25 cellular contexts compared by ENCODE assay signal in genomic region chr2:70691497-70691896, GRCh38.
"Had no signal": no experiment of that assay in that cellular context is flagged by ENCODE, and none has a peak within 500 bp of the region (broad histone marks: within the 10 kb centered on the region; RNA-seq: fewer than 3 reads in every experiment).

No MANE protein-coding gene starts in this region.

- ATAC-seq: activated CD4-positive, alpha-beta T cell treated with anti-CD3 and anti-CD28 coated beads for 36 hours; activated CD4-positive, CD25-positive, alpha-beta regulatory T cell treated with anti-CD3 and anti-CD28 coated beads, Interleukin-2, amount 50 U/mL, for 24 hours; activated CD8-positive, alpha-beta T cell treated with anti-CD3 and anti-CD28 coated beads, Interleukin-2, amount 10 ng/mL, durations not matched to agents 7 days and 5 days; activated T-cell treated with anti-CD3 and anti-CD28 coated beads, Interleukin-2, amount 50 U/mL, for 4 hours; activated T-helper 17 cell treated with anti-CD3 and anti-CD28 coated beads, Interleukin-2, amount 50 U/mL, for 72 hours; body of pancreas; esophagus mucosa; T-helper 17 cell; WTC11 had no signal

- DNase-seq: activated CD4-positive, alpha-beta memory T cell treated with anti-CD3 and anti-CD28 coated beads for 36 hours; activated CD4-positive, alpha-beta T cell treated with anti-CD3 and anti-CD28 coated beads for 36 hours; activated CD4-positive, alpha-beta T cell treated with anti-CD3 and anti-CD28 coated beads, Interleukin-2, amount 10 ng/mL, durations not matched to agents 24 days and 14 days; activated CD8-positive, alpha-beta T cell treated with anti-CD3 and anti-CD28 coated beads, Interleukin-2, amount 10 ng/mL, durations not matched to agents 7 days and 5 days; activated effector memory CD4-positive, alpha-beta T cell treated with Interleukin-2 at 50 U/mL for 16 hours; activated gamma-delta T cell treated with Interleukin-2 at 50 U/mL for 16 hours; activated naive CD4-positive, alpha-beta T cell treated with anti-CD3 and anti-CD28 coated beads for 36 hours; activated naive CD8-positive, alpha-beta T cell treated with anti-CD3 and anti-CD28 coated beads for 36 hours; activated naive CD8-positive, alpha-beta T cell treated with anti-CD3 and anti-CD28 coated beads, Interleukin-2, amount 50 U/mL, for 24 hours; activated T-cell treated with anti-CD3 and anti-CD28 coated beads, Interleukin-2, amount 50 U/mL, for 4 hours; amygdala; aorta; body of pancreas; caudate nucleus; effector CD8-positive, alpha-beta T cell; foreskin fibroblast; hypothalamus; T-helper 1 cell; T-helper 17 cell; T1000 had no signal

- H3K36me3 ChIP-seq: adrenal gland had no signal

- H3K9me3 ChIP-seq: adrenal gland, body of pancreas had no signal

- H3K27ac ChIP-seq: adrenal gland, body of pancreas had no signal

- H3K4me1 ChIP-seq: adrenal gland, body of pancreas had no signal

- H3K27me3 ChIP-seq: adrenal gland, body of pancreas had no signal

- H3K4me3 ChIP-seq: adrenal gland, body of pancreas had no signal
